In the genomic region with DNA sequence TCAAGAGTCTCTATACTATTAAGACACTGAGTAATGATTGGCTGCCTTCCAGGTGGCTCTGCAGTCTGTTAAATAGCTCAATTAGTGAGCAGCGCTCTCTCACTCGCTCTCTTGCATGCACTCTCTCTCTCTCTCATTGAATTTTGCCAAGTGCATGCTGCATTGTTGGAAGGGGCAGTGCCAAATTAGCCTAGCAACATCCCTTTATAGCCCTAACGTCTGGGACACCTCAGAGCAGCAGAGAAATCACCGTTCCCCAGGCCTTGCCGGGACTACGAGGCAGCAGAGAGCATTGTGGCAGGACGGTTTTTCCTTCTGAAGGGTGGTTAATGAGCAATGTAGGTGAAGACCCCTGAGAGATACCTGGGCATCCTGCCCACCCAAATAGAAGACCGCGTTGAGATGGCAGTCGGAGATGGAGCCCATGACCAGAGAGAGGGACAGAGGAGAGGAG, we compare ENCODE assay signal across 16 cellular contexts.
DNase-seq lines count a peak whose midpoint lies in the region; ATAC-seq, FAIRE-seq and TF ChIP-seq lines count a peak whose summit lies in the region.
"Had no signal": no experiment of that assay in that cellular context is flagged by ENCODE, and none has a peak within 500 bp of the region (broad histone marks: within the 10 kb centered on the region; RNA-seq: fewer than 3 reads in every experiment).

No MANE protein-coding gene starts in this region.

- no peaks in the 10 kb centered on the region for H3K9me3 Mint-ChIP-seq in astrocyte (ENCODE audit: unreplicated experiment)
- H3K9me3 Mint-ChIP-seq in chondrocyte (ENCODE audit: low read depth), result no peaks in the 10 kb centered on the region
- no peaks in the 10 kb centered on the region for H3K9me3 Mint-ChIP-seq in activated T-helper 17 cell treated with anti-CD3 and anti-CD28 coated beads, Interleukin-2, amount 50 U/mL, for 72 hours
- H3K9me3 Mint-ChIP-seq: naive thymus-derived CD8-positive, alpha-beta T cell; T-helper 1 cell treated with Interleukin-12 subunit alpha and Interleukin-12 subunit beta and Interleukin-4 antibody, amounts not matched to agents 30 μg/mL and 1 μg/mL, for 36 hours had no signal

- 54 to 57% methylated on average over 1 to 10 of the region's 10 CpGs for WGBS in transverse colon (ENCODE audit: low coverage in 1 of 2), 2 donors

- H4K20me1 ChIP-seq in astrocyte (ENCODE audit: insufficient read depth, low read length), result no peaks in the 10 kb centered on the region

- TF ChIP-seq EP300 in transverse colon (IDR thresholded peaks at IDR 0.05; ENCODE audit: low read depth), result no peak

- H3K9me3 ChIP-seq in astrocyte (ENCODE audit: insufficient read depth, low read depth, low read length) (no peaks in the 10 kb centered on the region), transverse colon (no peaks in the 10 kb centered on the region)
- H3K9me3 ChIP-seq: colonic mucosa, upper lobe of left lung had no signal

- H2AFZ ChIP-seq in astrocyte (ENCODE audit: low read depth, low read length), result peak overlapping the region; percentile 61

- in situ Hi-C loops in transverse colon (cut with MboI; ENCODE audit: low pct_ligation_motif_present in 1 of 4, low pct_unique_long_range_greater_than_20kb in 1 of 4, low sequenced_read_pairs in 3 of 4), result no loop called here

- ATAC-seq in GM21447 (IDR thresholded peaks at IDR 0.05; ENCODE audit: unreplicated experiment), result no peak
- no peak for ATAC-seq in activated T-helper 17 cell treated with anti-CD3 and anti-CD28 coated beads, Interleukin-2, amount 50 U/mL, for 72 hours (replicated peaks)
- ATAC-seq: naive thymus-derived CD8-positive, alpha-beta T cell had no signal

- H3K36me3 ChIP-seq in astrocyte (ENCODE audit: insufficient read depth, low read length) (no peaks in the 10 kb centered on the region), transverse colon (no peaks in the 10 kb centered on the region)
- H3K36me3 ChIP-seq: colonic mucosa, upper lobe of left lung had no signal

- intact Hi-C loops in transverse colon (cut with DNase I; ENCODE audit: low total_unique reads), result no loop called here

- no peaks in the 10 kb centered on the region for H3K27me3 ChIP-seq in astrocyte (ENCODE audit: insufficient read depth, low read length)
- H3K27me3 ChIP-seq in transverse colon, result no peaks in the 10 kb centered on the region
- H3K27me3 ChIP-seq: colonic mucosa, upper lobe of left lung had no signal

- DNase-seq in C1 segment of cervical spinal cord (lab: John Stamatoyannopoulos, UW) (peak in 11 of 14 donors; percentile 7 to 64 (median 45)), NCI-H1436 treated with DMSO at 0.1 percent for 48 hours (lab: John Stamatoyannopoulos, UW) (peak; percentile 94), astrocyte (ENCODE audit: low read depth) (peak; percentile 60), medulla oblongata (ENCODE audit: extremely low spot score) (peak; percentile 79), transverse colon (no peak), chondrocyte (ENCODE audit: low spot score) (no peak)
- DNase-seq: activated CD4-positive, alpha-beta T cell treated with anti-CD3 and anti-CD28 coated beads, Interleukin-2, amount 50 U/mL, for 1 hour; activated gamma-delta T cell treated with Interleukin-2 at 50 U/mL for 16 hours; colonic mucosa; kidney; naive thymus-derived CD8-positive, alpha-beta T cell; OCI-M1; upper lobe of left lung had no signal

- FAIRE-seq in astrocyte (lab: Jason Lieb, UNC), result no peak
- FAIRE-seq: kidney had no signal

- H3K4me2 ChIP-seq in astrocyte (ENCODE audit: low read length), result peak overlapping the region; percentile 77

- no peak overlapping the region for H3K4me3 ChIP-seq in astrocyte (ENCODE audit: insufficient read depth, low read depth, low read length)
- no peak overlapping the region for H3K4me3 ChIP-seq in transverse colon
- H3K4me3 ChIP-seq: colonic mucosa, upper lobe of left lung had no signal

- H3K27ac Mint-ChIP-seq in astrocyte (ENCODE audit: unreplicated experiment) (no peak overlapping the region), chondrocyte (ENCODE audit: unreplicated experiment) (no peak overlapping the region)
- no peak overlapping the region for H3K27ac Mint-ChIP-seq in activated T-helper 17 cell treated with anti-CD3 and anti-CD28 coated beads, Interleukin-2, amount 50 U/mL, for 72 hours
- H3K27ac Mint-ChIP-seq: naive thymus-derived CD8-positive, alpha-beta T cell; T-helper 1 cell treated with Interleukin-12 subunit alpha and Interleukin-12 subunit beta and Interleukin-4 antibody, amounts not matched to agents 30 μg/mL and 1 μg/mL, for 36 hours had no signal

- H3K27ac ChIP-seq in astrocyte (ENCODE audit: low read depth, low read length) (no peak overlapping the region), transverse colon (no peak overlapping the region)
- H3K27ac ChIP-seq: colonic mucosa, upper lobe of left lung had no signal

- H3K4me1 Mint-ChIP-seq in astrocyte (ENCODE audit: low read depth, unreplicated experiment) (peaks cover 20% of the 10 kb centered on the region), chondrocyte (ENCODE audit: low read depth) (peaks cover 3% of the 10 kb centered on the region)
- no peaks in the 10 kb centered on the region for H3K4me1 Mint-ChIP-seq in activated T-helper 17 cell treated with anti-CD3 and anti-CD28 coated beads, Interleukin-2, amount 50 U/mL, for 72 hours
- H3K4me1 Mint-ChIP-seq: naive thymus-derived CD8-positive, alpha-beta T cell had no signal

- H3K36me3 Mint-ChIP-seq in astrocyte (ENCODE audit: low read depth, unreplicated experiment) (no peaks in the 10 kb centered on the region), chondrocyte (ENCODE audit: low read depth) (no peaks in the 10 kb centered on the region)
- no peaks in the 10 kb centered on the region for H3K36me3 Mint-ChIP-seq in activated T-helper 17 cell treated with anti-CD3 and anti-CD28 coated beads, Interleukin-2, amount 50 U/mL, for 72 hours (ENCODE audit: low read depth)
- H3K36me3 Mint-ChIP-seq: naive thymus-derived CD8-positive, alpha-beta T cell had no signal

- TF ChIP-seq CTCF in astrocyte (IDR thresholded peaks at IDR 0.05; ENCODE audit: insufficient read depth, low read depth, low read length), result no peak
- TF ChIP-seq CTCF in transverse colon (IDR thresholded peaks at IDR 0.05), result no peak
- TF ChIP-seq CTCF in chondrocyte (IDR thresholded peaks at IDR 0.05), result no peak

- H3K9ac ChIP-seq in astrocyte (ENCODE audit: low read length), result no peak overlapping the region

- peaks cover 7% of the 10 kb centered on the region for H3K4me1 ChIP-seq in astrocyte (ENCODE audit: insufficient read depth, low read length)
- no peaks in the 10 kb centered on the region for H3K4me1 ChIP-seq in transverse colon
- H3K4me1 ChIP-seq: colonic mucosa, upper lobe of left lung had no signal

- H3K27me3 Mint-ChIP-seq in astrocyte (ENCODE audit: low read depth, unreplicated experiment) (no peaks in the 10 kb centered on the region), chondrocyte (ENCODE audit: low read depth) (no peaks in the 10 kb centered on the region)
- H3K27me3 Mint-ChIP-seq in activated T-helper 17 cell treated with anti-CD3 and anti-CD28 coated beads, Interleukin-2, amount 50 U/mL, for 72 hours, result peaks cover 3% of the 10 kb centered on the region

- H3K79me2 ChIP-seq in astrocyte (ENCODE audit: insufficient read depth, low read length), result no peaks in the 10 kb centered on the region

- no peak for TF ChIP-seq POLR2A in transverse colon (IDR thresholded peaks at IDR 0.05)

- H3K4me3 Mint-ChIP-seq in astrocyte (ENCODE audit: unreplicated experiment) (no peak overlapping the region), chondrocyte (ENCODE audit: unreplicated experiment) (no peak overlapping the region)
- no peak overlapping the region for H3K4me3 Mint-ChIP-seq in activated T-helper 17 cell treated with anti-CD3 and anti-CD28 coated beads, Interleukin-2, amount 50 U/mL, for 72 hours
- H3K4me3 Mint-ChIP-seq: naive thymus-derived CD8-positive, alpha-beta T cell; T-helper 1 cell treated with Interleukin-12 subunit alpha and Interleukin-12 subunit beta and Interleukin-4 antibody, amounts not matched to agents 30 μg/mL and 1 μg/mL, for 36 hours had no signal

Comparison
In these comparisons a context has a peak if more than half of its experiments do, and no peak if none do; other contexts are left out.
1. DNase-seq: peak in C1 segment of cervical spinal cord (11 of 14), NCI-H1436 treated with DMSO at 0.1 percent for 48 hours (single experiment), astrocyte (single experiment) and medulla oblongata (single experiment); none in transverse colon (single experiment) and chondrocyte (single experiment).